ENCODE assay signal across 8 cellular contexts in genomic region chr17:48995871-48996695, GRCh38. TPM values are rescaled to one million over a fixed set of nuclear protein-coding genes. Genes with fewer than 3 reads are reported as not detected.
DNase-seq lines count a peak whose midpoint lies in the region; ATAC-seq and TF ChIP-seq lines count a peak whose summit lies in the region.

No MANE protein-coding gene starts in this region.

- no peak overlapping the region for H3K9ac ChIP-seq in mammary epithelial cell (ENCODE audit: insufficient read depth, low read length)
- H3K9ac ChIP-seq in fibroblast of lung (ENCODE audit: insufficient read depth, low read length), result no peak overlapping the region

- H3K27ac ChIP-seq in mammary epithelial cell (ENCODE audit: insufficient read depth, low read depth, low read length) (no peak overlapping the region), SJCRH30 (peak overlapping the region; percentile 94), fibroblast of lung (ENCODE audit: insufficient read depth, low read length) (no peak overlapping the region)

- peaks cover 9% of the 10 kb centered on the region for H3K4me1 ChIP-seq in mammary epithelial cell (ENCODE audit: insufficient read depth, low read length)
- H3K4me1 ChIP-seq in SJCRH30, result peaks cover 11% of the 10 kb centered on the region; the same call in 1 of the 2 replicates
- no peaks in the 10 kb centered on the region for H3K4me1 ChIP-seq in fibroblast of lung (ENCODE audit: control insufficient read depth, extremely low read depth, insufficient read depth, low read length)

- ATAC-seq in stimulated activated naive CD8-positive, alpha-beta T cell treated with anti-CD3 and anti-CD28 coated beads, Interleukin-15, amount 100 ng/mL, for 72 hours, result peak; percentile 54
- ATAC-seq in HG02885 (IDR thresholded peaks at IDR 0.05; ENCODE audit: poor library complexity, unreplicated experiment) (no peak), HG02852 (IDR thresholded peaks at IDR 0.05; ENCODE audit: unreplicated experiment) (no peak), Right ventricle myocardium superior (ENCODE audit: poor library complexity) (no peak)

- POLR2A ChIA-PET in MCF 10A (lab: Yijun Ruan, JAX), result no interaction called here

- BruUV-seq in mammary epithelial cell (replicated peaks; lab: Mats Ljungman, UMichigan) (no TSS peak), MCF 10A (replicated peaks; lab: Mats Ljungman, UMichigan) (no TSS peak)

- H3K27ac Mint-ChIP-seq in MCF 10A (ENCODE audit: low read depth, unreplicated experiment), result no peak overlapping the region
- peak overlapping the region in 1 of 2 donors; percentile 74 for H3K27ac Mint-ChIP-seq in stimulated activated naive CD8-positive, alpha-beta T cell treated with anti-CD3 and anti-CD28 coated beads, Interleukin-15, amount 100 ng/mL, for 72 hours

- TF ChIP-seq CTCF in mammary epithelial cell (conservative IDR thresholded peaks at IDR 0.05 in 1 of 2, IDR thresholded peaks at IDR 0.05 in 1 of 2; ENCODE audit: extremely low read depth in 1 of 2, insufficient read depth in 1 of 2, low read depth in 1 of 2, low read length in 2 of 2) (no peak), MCF 10A (IDR thresholded peaks at IDR 0.05; ENCODE audit: unreplicated experiment) (no peak), fibroblast of lung (conservative IDR thresholded peaks at IDR 0.05 in 1 of 2, IDR thresholded peaks at IDR 0.05 in 1 of 2; ENCODE audit: low read depth in 1 of 2, low read length in 2 of 2) (no peak)

- WGBS in mammary epithelial cell (ENCODE audit: low coverage, missing lambda C conversion rate), result 14% methylated on average over 31 of the region's 77 CpGs

- H3K27me3 Mint-ChIP-seq in MCF 10A (ENCODE audit: insufficient read depth, unreplicated experiment), result peaks cover 93% of the 10 kb centered on the region
- peaks cover 89% of the 10 kb centered on the region for H3K27me3 Mint-ChIP-seq in stimulated activated naive CD8-positive, alpha-beta T cell treated with anti-CD3 and anti-CD28 coated beads, Interleukin-15, amount 100 ng/mL, for 72 hours

- no peaks in the 10 kb centered on the region for H3K36me3 Mint-ChIP-seq in MCF 10A (ENCODE audit: insufficient read depth, unreplicated experiment)

- peak overlapping the region; percentile 8 for H3K4me2 ChIP-seq in mammary epithelial cell (ENCODE audit: insufficient read depth, low read depth, low read length)
- H3K4me2 ChIP-seq in fibroblast of lung (ENCODE audit: extremely low read depth, insufficient read depth, low read length), result peak overlapping the region; percentile 13

- no peaks in the 10 kb centered on the region for H4K20me1 ChIP-seq in mammary epithelial cell (ENCODE audit: insufficient read depth, low read length)
- H4K20me1 ChIP-seq in fibroblast of lung (ENCODE audit: control insufficient read depth, extremely low read depth, insufficient read depth, low read length), result no peaks in the 10 kb centered on the region

- intact Hi-C loops in mammary epithelial cell (cut with micrococcal nuclease) (no loop called here), MCF 10A (cut with micrococcal nuclease) (no loop called here), Right ventricle myocardium superior (cut with DNase I) (no loop called here)

- H3K9me3 ChIP-seq in mammary epithelial cell (replicated peaks; ENCODE audit: insufficient read depth, low read length) (no peaks in the 10 kb centered on the region), SJCRH30 (replicated peaks) (no peaks in the 10 kb centered on the region), fibroblast of lung (ENCODE audit: control insufficient read depth, insufficient read depth, low read depth, low read length) (no peaks in the 10 kb centered on the region)

- H3K4me3 ChIP-seq in mammary epithelial cell (replicated peaks in 1 of 3; ENCODE audit: insufficient read depth in 1 of 3, low read depth in 2 of 3, low read length in 3 of 3) (no peak overlapping the region), SJCRH30 (peak overlapping the region; percentile 92), fibroblast of lung (replicated peaks in 1 of 4; ENCODE audit: control extremely low read depth in 1 of 4, insufficient read depth in 1 of 4, low read depth in 3 of 4, low read length in 4 of 4) (peak overlapping the region in 2 of 4 experiments; percentile 58 to 94)

- H3K9me3 Mint-ChIP-seq in MCF 10A (ENCODE audit: unreplicated experiment), result no peaks in the 10 kb centered on the region
- no peaks in the 10 kb centered on the region for H3K9me3 Mint-ChIP-seq in stimulated activated naive CD8-positive, alpha-beta T cell treated with anti-CD3 and anti-CD28 coated beads, Interleukin-15, amount 100 ng/mL, for 72 hours

- no peak overlapping the region for H2AFZ ChIP-seq in mammary epithelial cell (ENCODE audit: low read depth, low read length)
- no peak overlapping the region for H2AFZ ChIP-seq in fibroblast of lung (ENCODE audit: low read length)

- in situ Hi-C loops in mammary epithelial cell (cut with MboI; ENCODE audit: low sequenced_read_pairs in 2 of 2), result no loop called here

- H3K27me3 ChIP-seq in mammary epithelial cell (ENCODE audit: insufficient read depth, low read length) (peaks cover 61% of the 10 kb centered on the region), SJCRH30 (no peaks in the 10 kb centered on the region), fibroblast of lung (ENCODE audit: control insufficient read depth, insufficient read depth, low read length) (peaks cover 58% of the 10 kb centered on the region)

- CTCF ChIA-PET in mammary epithelial cell (lab: Charles Lee; ENCODE audit: low non-redundant PET), result no interaction called here
- CTCF ChIA-PET in MCF 10A (lab: Yijun Ruan, JAX), result no interaction called here

- H3K79me2 ChIP-seq in mammary epithelial cell (ENCODE audit: insufficient read depth, low read length), result no peaks in the 10 kb centered on the region
- H3K79me2 ChIP-seq in fibroblast of lung (ENCODE audit: control insufficient read depth, insufficient read depth, low read length), result no peaks in the 10 kb centered on the region

- no peak overlapping the region for H3K4me3 Mint-ChIP-seq in MCF 10A (ENCODE audit: unreplicated experiment)
- peak overlapping the region; percentile 83 to 88 for H3K4me3 Mint-ChIP-seq in stimulated activated naive CD8-positive, alpha-beta T cell treated with anti-CD3 and anti-CD28 coated beads, Interleukin-15, amount 100 ng/mL, for 72 hours

- DNase-seq in mammary epithelial cell (no peak), MCF 10A (ENCODE audit: unreplicated experiment) (no peak), SJCRH30 (peak; percentile 88 to 89), fibroblast of lung (ENCODE audit: low read depth in 2 of 2) (no peak), Right ventricle myocardium superior (no peak)
- no peak for DNase-seq in stimulated activated naive CD8-positive, alpha-beta T cell treated with anti-CD3 and anti-CD28 coated beads, Interleukin-15, amount 100 ng/mL, for 72 hours

- H3K36me3 ChIP-seq in mammary epithelial cell (ENCODE audit: insufficient read depth, low read length) (no peaks in the 10 kb centered on the region), SJCRH30 (peaks cover 13% of the 10 kb centered on the region), fibroblast of lung (ENCODE audit: control insufficient read depth, insufficient read depth, low read length) (no peaks in the 10 kb centered on the region)

- dilution Hi-C loops in mammary epithelial cell (cut with HindIII; ENCODE audit: low sequenced_read_pairs), result no loop called here

- H3K4me1 Mint-ChIP-seq in MCF 10A (ENCODE audit: insufficient read depth, unreplicated experiment), result no peaks in the 10 kb centered on the region
- peaks cover 41% of the 10 kb centered on the region for H3K4me1 Mint-ChIP-seq in stimulated activated naive CD8-positive, alpha-beta T cell treated with anti-CD3 and anti-CD28 coated beads, Interleukin-15, amount 100 ng/mL, for 72 hours

RNA-seq across cellular contexts. Expression of gene IGF2BP1, which starts 1.1 kb away (rescaled TPM):
- under 1 TPM in 1 of 2 donors, not detected in 1; 0.17 TPM for total RNA-seq in mammary epithelial cell
- polyA plus RNA-seq in mammary epithelial cell, result 0.03 TPM
- polyA minus RNA-seq in mammary epithelial cell, result not detected
- total RNA-seq in MCF 10A (2022), result 0.02 and 0.27 TPM in 2 replicates
- total RNA-seq in SJCRH30 (2014; rRNA removed; shearing (Covaris generic)), result 114 TPM in 2 replicates
- under 0.01 TPM in 2 replicates for total RNA-seq in fibroblast of lung
- 1.1 and 1.4 TPM in 2 replicates for polyA plus RNA-seq in fibroblast of lung
- 1.6 and 1.9 TPM in 2 replicates for polyA plus RNA-seq in fibroblast of lung (2012)
- 1.8 and 2.5 TPM in 2 replicates for polyA minus RNA-seq in fibroblast of lung (ENCODE audit: low replicate concordance)
- total RNA-seq in Right ventricle myocardium superior, result not detected

RNA-seq across cellular contexts. Expression of gene GIP, which starts 27.7 kb away (rescaled TPM):
- total RNA-seq in mammary epithelial cell (not detected), MCF 10A (2022) (not detected in 2 replicates), fibroblast of lung (not detected in 2 replicates), Right ventricle myocardium superior (not detected)
- polyA plus RNA-seq in mammary epithelial cell (not detected), fibroblast of lung (0.12 TPM in 1 of 2 replicates, not detected in the other)
- polyA minus RNA-seq in mammary epithelial cell (not detected), fibroblast of lung (ENCODE audit: low replicate concordance) (not detected in 2 replicates)
- 0.16 and 0.91 TPM in 2 replicates for total RNA-seq in SJCRH30 (2014; rRNA removed; shearing (Covaris generic))
- polyA plus RNA-seq in fibroblast of lung (2012), result 0.40 and 0.41 TPM in 2 replicates

RNA-seq across cellular contexts. Expression of gene SNF8, which starts 51.4 kb away (rescaled TPM):
- total RNA-seq in mammary epithelial cell (10 to 100 TPM; 50.5 to 89.6 TPM), MCF 10A (2022) (156 and 184 TPM in 2 replicates), fibroblast of lung (84.2 and 85.5 TPM in 2 replicates), Right ventricle myocardium superior (114 TPM)
- polyA plus RNA-seq in mammary epithelial cell (112 TPM), fibroblast of lung (109 and 139 TPM in 2 replicates)
- polyA minus RNA-seq in mammary epithelial cell (157 TPM), fibroblast of lung (ENCODE audit: low replicate concordance) (40.3 and 129 TPM in 2 replicates)
- 135 and 141 TPM in 2 replicates for total RNA-seq in SJCRH30 (2014; rRNA removed; shearing (Covaris generic))
- 125 and 189 TPM in 2 replicates for polyA plus RNA-seq in fibroblast of lung (2012)

Comparison
In these comparisons a context has a peak if more than half of its experiments do, and no peak if none do; other contexts are left out.
1. DNase-seq: peak in SJCRH30 (2 of 2); none in mammary epithelial cell (single experiment), MCF 10A (single experiment), fibroblast of lung (0 of 2), stimulated activated naive CD8-positive, alpha-beta T cell treated with anti-CD3 and anti-CD28 coated beads, Interleukin-15, amount 100 ng/mL, for 72 hours (0 of 2) and Right ventricle myocardium superior (single experiment).
2. RNA of gene IGF2BP1, which starts 1.1 kb away (total RNA-seq): 114 TPM in SJCRH30; 0.17 TPM in mammary epithelial cell, 0.02 to 0.27 TPM in MCF 10A, under 0.01 TPM in fibroblast of lung and not detected in Right ventricle myocardium superior (single experiment); every median in the first group is over 10 times any median in the second.